In the genomic region with DNA sequence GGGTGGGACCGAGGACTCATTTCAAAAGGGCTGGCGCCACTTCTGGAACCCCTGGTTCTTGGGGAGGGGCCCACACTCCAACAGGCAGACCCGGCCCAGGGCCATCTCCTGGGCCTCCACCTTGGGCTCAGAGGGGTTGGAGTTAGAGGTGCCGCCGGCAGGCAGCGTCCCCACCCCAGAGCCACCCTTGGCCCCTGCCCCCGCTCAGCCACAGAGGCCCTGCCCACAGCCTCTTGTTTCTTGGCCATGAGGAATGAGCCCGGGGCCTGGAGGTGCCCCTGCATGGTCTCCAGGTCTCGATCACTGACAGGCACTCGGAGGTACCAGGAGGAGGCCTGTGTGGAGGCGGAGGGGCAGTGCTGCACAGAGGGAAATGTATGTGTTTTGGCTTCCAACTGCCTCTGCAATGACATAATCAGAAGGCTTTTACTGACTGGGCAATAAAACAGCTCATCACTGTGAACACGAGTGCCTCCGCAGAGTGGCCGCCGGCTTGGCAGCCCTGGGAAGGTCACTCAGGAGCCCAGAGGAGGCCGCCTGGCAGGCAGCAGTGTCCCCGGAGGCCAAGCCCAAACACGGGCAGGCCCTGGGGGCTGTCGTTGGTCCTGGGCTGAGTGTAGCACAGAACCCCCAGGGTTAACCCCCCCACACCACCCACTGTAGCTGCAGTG, we compare ENCODE assay signal across 21 cellular contexts.
DNase-seq lines count a peak whose midpoint lies in the region; ATAC-seq lines count a peak whose summit lies in the region.
"Had no signal": no experiment of that assay in that cellular context is flagged by ENCODE, and none has a peak within 500 bp of the region (broad histone marks: within the 10 kb centered on the region; RNA-seq: fewer than 3 reads in every experiment).

No MANE protein-coding gene starts in this region.

- no peaks in the 10 kb centered on the region for H3K27me3 Mint-ChIP-seq in activated T-helper 1 cell treated with anti-CD3 and anti-CD28 coated beads, Interleukin-12 subunit alpha, Interleukin-12 subunit beta, Interleukin-2, Interleukin-4 antibody, amounts not matched to agents 30 ng/mL and 10 ng/mL and 1 ng/mL, durations not matched to agents 14 hours and 24 hours and 36 hours (ENCODE audit: insufficient read depth)
- H3K27me3 Mint-ChIP-seq: activated CD8-positive, alpha-beta T cell treated with anti-CD3 and anti-CD28 coated beads for 36 hours; central memory CD8-positive, alpha-beta T cell had no signal

- H3K4me3 Mint-ChIP-seq in activated T-helper 1 cell treated with anti-CD3 and anti-CD28 coated beads, Interleukin-12 subunit alpha, Interleukin-12 subunit beta, Interleukin-2, Interleukin-4 antibody, amounts not matched to agents 30 ng/mL and 10 ng/mL and 1 ng/mL, durations not matched to agents 14 hours and 24 hours and 36 hours = no peak overlapping the region
- H3K4me3 Mint-ChIP-seq: activated CD8-positive, alpha-beta T cell treated with anti-CD3 and anti-CD28 coated beads for 36 hours; activated naive CD4-positive, alpha-beta T cell treated with anti-CD3 and anti-CD28 coated beads for 36 hours; central memory CD8-positive, alpha-beta T cell; natural killer cell had no signal

- ATAC-seq in left cardiac atrium = peak; percentile 51 to 60
- ATAC-seq in HG03108 (IDR thresholded peaks at IDR 0.05; ENCODE audit: unreplicated experiment) = no peak
- ATAC-seq: activated CD8-positive, alpha-beta T cell treated with anti-CD3 and anti-CD28 coated beads for 36 hours; esophagus mucosa had no signal

- H3K27ac Mint-ChIP-seq in activated T-helper 1 cell treated with anti-CD3 and anti-CD28 coated beads, Interleukin-12 subunit alpha, Interleukin-12 subunit beta, Interleukin-2, Interleukin-4 antibody, amounts not matched to agents 30 ng/mL and 10 ng/mL and 1 ng/mL, durations not matched to agents 14 hours and 24 hours and 36 hours = no peak overlapping the region
- H3K27ac Mint-ChIP-seq: activated CD8-positive, alpha-beta T cell treated with anti-CD3 and anti-CD28 coated beads for 36 hours; activated naive CD4-positive, alpha-beta T cell treated with anti-CD3 and anti-CD28 coated beads for 36 hours; natural killer cell had no signal

- H3K4me1 ChIP-seq in rectal smooth muscle tissue (ENCODE audit: control insufficient read depth, insufficient read depth, low read length) = peaks cover 18% of the 10 kb centered on the region
- H3K4me1 ChIP-seq: spleen had no signal

- H3K4me3 ChIP-seq in rectal smooth muscle tissue (ENCODE audit: low read length) = no peak overlapping the region
- H3K4me3 ChIP-seq: spleen had no signal

- no peaks in the 10 kb centered on the region for H3K27me3 ChIP-seq in rectal smooth muscle tissue (ENCODE audit: control insufficient read depth, insufficient read depth, low read length)

- no peaks in the 10 kb centered on the region for H3K9me3 Mint-ChIP-seq in activated T-helper 1 cell treated with anti-CD3 and anti-CD28 coated beads, Interleukin-12 subunit alpha, Interleukin-12 subunit beta, Interleukin-2, Interleukin-4 antibody, amounts not matched to agents 30 ng/mL and 10 ng/mL and 1 ng/mL, durations not matched to agents 14 hours and 24 hours and 36 hours
- H3K9me3 Mint-ChIP-seq: activated CD8-positive, alpha-beta T cell treated with anti-CD3 and anti-CD28 coated beads for 36 hours; activated naive CD4-positive, alpha-beta T cell treated with anti-CD3 and anti-CD28 coated beads for 36 hours; central memory CD8-positive, alpha-beta T cell; natural killer cell had no signal

- H3K9ac ChIP-seq in rectal smooth muscle tissue (ENCODE audit: low read length) = no peak overlapping the region

- DNase-seq in EH (ENCODE audit: low read depth) = peak; percentile 61
- peak; percentile 42 for DNase-seq in M059J (ENCODE audit: low read depth)
- no peak for DNase-seq in left cardiac atrium
- no peak for DNase-seq in Kasumi-1 (lab: John Stamatoyannopoulos, UW)
- no peak for DNase-seq in NCI-H1694 treated with DMSO at 0.1 percent for 48 hours (lab: John Stamatoyannopoulos, UW)
- DNase-seq in activated T-helper 1 cell treated with anti-CD3 and anti-CD28 coated beads, Interleukin-12 subunit alpha, Interleukin-12 subunit beta, Interleukin-2, Interleukin-4 antibody, amounts not matched to agents 30 ng/mL and 10 ng/mL and 1 ng/mL, durations not matched to agents 14 hours and 24 hours and 36 hours (ENCODE audit: low spot score) = no peak
- DNase-seq: activated CD8-positive, alpha-beta T cell treated with anti-CD3 and anti-CD28 coated beads for 36 hours; activated naive CD4-positive, alpha-beta T cell treated with anti-CD3 and anti-CD28 coated beads for 36 hours; activated T-cell treated with anti-CD3 and anti-CD28 coated beads, Interleukin-2, amount 50 U/mL, for 1 hour; anterior cingulate cortex; effector CD8-positive, alpha-beta T cell; natural killer cell; NCI-H1417; NCI-H526 treated with DMSO at 0.1 percent for 48 hours; spleen; stimulated activated CD4-positive, alpha-beta T cell treated with anti-CD3 and anti-CD28 coated beads, Interleukin-4, amount 100 ng/mL, for 4 hours; T-helper 2 cell had no signal

- H3K36me3 ChIP-seq in rectal smooth muscle tissue (ENCODE audit: control insufficient read depth, insufficient read depth, low read length) = no peaks in the 10 kb centered on the region
- H3K36me3 ChIP-seq: spleen had no signal

- intact Hi-C loops in left cardiac atrium (cut with DNase I) = no loop called here
- intact Hi-C loops in activated T-helper 1 cell treated with anti-CD3 and anti-CD28 coated beads, Interleukin-12 subunit alpha, Interleukin-12 subunit beta, Interleukin-2, Interleukin-4 antibody, amounts not matched to agents 30 ng/mL and 10 ng/mL and 1 ng/mL, durations not matched to agents 14 hours and 24 hours and 36 hours (cut with micrococcal nuclease) = no loop called here

- H3K27ac ChIP-seq in rectal smooth muscle tissue (ENCODE audit: low read depth, low read length) = peak overlapping the region; percentile 66
- H3K27ac ChIP-seq: spleen had no signal

- no peaks in the 10 kb centered on the region for H3K36me3 Mint-ChIP-seq in activated T-helper 1 cell treated with anti-CD3 and anti-CD28 coated beads, Interleukin-12 subunit alpha, Interleukin-12 subunit beta, Interleukin-2, Interleukin-4 antibody, amounts not matched to agents 30 ng/mL and 10 ng/mL and 1 ng/mL, durations not matched to agents 14 hours and 24 hours and 36 hours (ENCODE audit: low read depth)
- H3K36me3 Mint-ChIP-seq: natural killer cell had no signal

- no peaks in the 10 kb centered on the region for H3K4me1 Mint-ChIP-seq in activated T-helper 1 cell treated with anti-CD3 and anti-CD28 coated beads, Interleukin-12 subunit alpha, Interleukin-12 subunit beta, Interleukin-2, Interleukin-4 antibody, amounts not matched to agents 30 ng/mL and 10 ng/mL and 1 ng/mL, durations not matched to agents 14 hours and 24 hours and 36 hours (ENCODE audit: low read depth)
- H3K4me1 Mint-ChIP-seq: central memory CD8-positive, alpha-beta T cell; natural killer cell had no signal

Comparison
In these comparisons a context has a peak if more than half of its experiments do, and no peak if none do; other contexts are left out.
1. DNase-seq: peak in EH (single experiment) and M059J (single experiment); none in left cardiac atrium (single experiment), Kasumi-1 (0 of 2), NCI-H1694 treated with DMSO at 0.1 percent for 48 hours (single experiment) and activated T-helper 1 cell treated with anti-CD3 and anti-CD28 coated beads, Interleukin-12 subunit alpha, Interleukin-12 subunit beta, Interleukin-2, Interleukin-4 antibody, amounts not matched to agents 30 ng/mL and 10 ng/mL and 1 ng/mL, durations not matched to agents 14 hours and 24 hours and 36 hours (single experiment).